ENCODE assay signal across 31 cellular contexts in the genomic region with DNA sequence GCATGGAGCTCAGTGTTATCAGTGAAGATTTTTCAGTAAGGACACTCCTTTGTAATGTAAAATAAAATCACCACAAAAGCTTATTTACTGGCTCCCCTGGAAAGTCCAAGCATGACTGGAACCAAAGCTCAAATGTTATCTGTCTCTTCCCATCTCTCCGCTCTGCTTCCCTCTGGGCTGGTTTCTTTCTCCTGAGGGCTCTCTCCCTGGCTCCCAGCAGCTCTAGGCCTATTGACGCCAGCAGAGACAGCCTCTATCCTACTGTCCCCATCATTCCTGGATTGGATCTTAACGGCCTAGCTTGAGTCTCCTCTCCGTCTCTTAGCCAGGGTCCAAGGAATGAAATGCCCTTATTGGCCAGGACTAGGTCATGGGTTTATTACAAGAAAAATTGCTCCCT.
"Had no signal": no experiment of that assay in that cellular context is flagged by ENCODE, and none has a peak within 500 bp of the region (broad histone marks: within the 10 kb centered on the region; RNA-seq: fewer than 3 reads in every experiment).

No MANE protein-coding gene starts in this region.

- H3K4me3 Mint-ChIP-seq: activated naive CD8-positive, alpha-beta T cell; activated T-cell treated with anti-CD3 and anti-CD28 coated beads, Interleukin-2, amount 50 U/mL, for 72 hours; mesothelial cell of epicardium; naive thymus-derived CD4-positive, alpha-beta T cell; stimulated activated naive CD8-positive, alpha-beta T cell treated with anti-CD3 and anti-CD28 coated beads, Interleukin-15, Interleukin-2, amounts not matched to agents 100 ng/mL and 50 ng/mL, for 24 hours; T-helper 2 cell treated with Interferon-gamma antibody and Interleukin-4, amounts not matched to agents 5 μg/mL and 100 μg/mL, for 36 hours had no signal

- H3K36me3 Mint-ChIP-seq: activated naive CD8-positive, alpha-beta T cell; mesothelial cell of epicardium; naive thymus-derived CD4-positive, alpha-beta T cell had no signal

- H3K27me3 ChIP-seq: body of pancreas, colonic mucosa, pancreas, uterus had no signal

- H3K4me1 Mint-ChIP-seq: naive thymus-derived CD4-positive, alpha-beta T cell had no signal

- DNase-seq: activated CD4-positive, alpha-beta T cell treated with anti-CD3 and anti-CD28 coated beads for 4 hours; activated CD4-positive, alpha-beta T cell treated with anti-CD3 and anti-CD28 coated beads, Interleukin-2, amount 50 U/mL, for 4 hours; activated naive CD4-positive, alpha-beta T cell treated with Interleukin-2 at 50 U/mL for 16 hours; activated T-cell treated with anti-CD3 and anti-CD28 coated beads for 4 hours; activated T-cell treated with anti-CD3 and anti-CD28 coated beads, Interleukin-2, amount 50 U/mL, for 72 hours; anterior cingulate cortex; body of pancreas; colonic mucosa; effector CD8-positive, alpha-beta T cell; foreskin fibroblast; head of caudate nucleus; hippocampal formation; kidney; left colon; mammary epithelial cell; naive thymus-derived CD4-positive, alpha-beta T cell; nucleus accumbens; pancreas; retina; stimulated activated CD4-positive, alpha-beta T cell treated with anti-CD3 and anti-CD28 coated beads, Interleukin-12 subunit alpha, Interleukin-12 subunit beta, amount 100 ng/mL, for 4 hours; stimulated activated CD4-positive, alpha-beta T cell treated with anti-CD3 and anti-CD28 coated beads, Interleukin-4, amount 100 ng/mL, for 1 hour; trophoblast cell; uterus had no signal

- H3K4me1 ChIP-seq: body of pancreas, colonic mucosa, pancreas, prostate gland, uterus had no signal

- H3K9me3 ChIP-seq: body of pancreas, colonic mucosa, pancreas, prostate gland, thoracic aorta, uterus had no signal

- H3K9me3 Mint-ChIP-seq: activated T-cell treated with anti-CD3 and anti-CD28 coated beads, Interleukin-2, amount 50 U/mL, for 72 hours; stimulated activated naive CD8-positive, alpha-beta T cell treated with anti-CD3 and anti-CD28 coated beads, Interleukin-15, Interleukin-2, amounts not matched to agents 100 ng/mL and 50 ng/mL, for 24 hours; T-helper 2 cell treated with Interferon-gamma antibody and Interleukin-4, amounts not matched to agents 5 μg/mL and 100 μg/mL, for 36 hours had no signal

- H3K4me3 ChIP-seq: body of pancreas, colonic mucosa, pancreas, prostate gland, skin epidermis, thoracic aorta, uterus had no signal

- H3K36me3 ChIP-seq: colonic mucosa, pancreas, prostate gland, thoracic aorta, uterus had no signal

- H3K27me3 Mint-ChIP-seq: activated naive CD8-positive, alpha-beta T cell; stimulated activated naive CD8-positive, alpha-beta T cell treated with anti-CD3 and anti-CD28 coated beads, Interleukin-15, Interleukin-2, amounts not matched to agents 100 ng/mL and 50 ng/mL, for 24 hours had no signal

- H3K27ac ChIP-seq: body of pancreas, colonic mucosa, pancreas, prostate gland, skin epidermis, thoracic aorta, uterus had no signal

- ATAC-seq: activated T-cell treated with anti-CD3 and anti-CD28 coated beads, Interleukin-2, amount 50 U/mL, for 72 hours; body of pancreas; left colon; naive thymus-derived CD4-positive, alpha-beta T cell; pancreas; sciatic nerve had no signal

- H3K27ac Mint-ChIP-seq: activated naive CD8-positive, alpha-beta T cell; activated T-cell treated with anti-CD3 and anti-CD28 coated beads, Interleukin-2, amount 50 U/mL, for 72 hours; mesothelial cell of epicardium; naive thymus-derived CD4-positive, alpha-beta T cell; stimulated activated naive CD8-positive, alpha-beta T cell treated with anti-CD3 and anti-CD28 coated beads, Interleukin-15, Interleukin-2, amounts not matched to agents 100 ng/mL and 50 ng/mL, for 24 hours; T-helper 2 cell treated with Interferon-gamma antibody and Interleukin-4, amounts not matched to agents 5 μg/mL and 100 μg/mL, for 36 hours had no signal
